Comparison of ENCODE assay signal across 20 cellular contexts in the genomic region with DNA sequence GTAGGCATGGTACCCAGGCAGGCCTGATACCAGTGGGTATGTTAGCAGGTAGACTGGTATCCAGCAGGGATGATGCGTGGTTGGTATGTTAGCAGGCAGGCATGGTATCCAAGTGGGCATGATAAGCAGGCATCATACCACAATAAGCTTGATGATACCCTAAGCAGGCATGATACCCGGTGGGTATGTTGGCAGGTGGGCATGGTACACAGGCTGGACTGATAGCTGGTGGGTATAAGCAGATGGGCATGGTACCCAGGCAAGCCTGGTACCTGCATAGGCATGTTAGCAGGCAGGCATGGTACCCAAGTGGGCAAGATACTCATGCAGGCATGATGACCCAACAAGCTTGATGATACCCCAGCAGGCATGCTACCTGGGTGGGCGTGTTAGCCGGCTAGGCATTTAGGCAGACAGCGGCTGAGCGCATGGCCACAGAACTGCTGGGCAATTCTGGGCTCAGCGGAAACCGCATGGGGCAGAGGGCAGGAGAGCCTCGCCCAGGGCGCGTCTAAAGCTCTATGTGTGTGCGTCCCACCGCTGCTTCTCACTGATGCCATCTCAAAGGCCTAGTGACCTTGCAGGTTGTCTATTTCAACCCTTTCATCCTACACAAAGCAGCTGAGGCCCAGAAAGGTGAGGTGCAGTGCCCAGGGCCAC. TPM values are rescaled to one million over a fixed set of nuclear protein-coding genes. Genes with fewer than 3 reads are reported as not detected.
DNase-seq lines count a peak whose midpoint lies in the region; ATAC-seq and TF ChIP-seq lines count a peak whose summit lies in the region.
"Had no signal": no experiment of that assay in that cellular context is flagged by ENCODE, and none has a peak within 500 bp of the region (broad histone marks: within the 10 kb centered on the region; RNA-seq: fewer than 3 reads in every experiment).

No MANE protein-coding gene starts in this region.

- H3K4me1 Mint-ChIP-seq in activated naive CD8-positive, alpha-beta T cell (ENCODE audit: low read depth): peaks cover 25% of the 10 kb centered on the region
- peaks cover 23% of the 10 kb centered on the region for H3K4me1 Mint-ChIP-seq in activated naive CD8-positive, alpha-beta T cell treated with anti-CD3 and anti-CD28 coated beads for 36 hours

- H4K20me1 ChIP-seq in PC-3 (ENCODE audit: low read length): peaks cover 5% of the 10 kb centered on the region; the same call in 1 of the 2 replicates

- no peak for TF ChIP-seq POLR2A in GM18505 (IDR thresholded peaks at IDR 0.05; ENCODE audit: borderline replicate concordance, extremely low read depth, insufficient read depth, insufficient read length)

- no peak overlapping the region for H3K18ac ChIP-seq in neuronal stem cell (ENCODE audit: low read length)

- H4K8ac ChIP-seq in neuronal stem cell (ENCODE audit: low read depth, low read length): no peak overlapping the region

- no peak overlapping the region for H3K4ac ChIP-seq in neuronal stem cell (ENCODE audit: low read length)

- H3K4me3 ChIP-seq in PC-3 (ENCODE audit: low read length): no peak overlapping the region
- no peak overlapping the region for H3K4me3 ChIP-seq in effector memory CD4-positive, alpha-beta T cell (ENCODE audit: insufficient read depth, low read depth, low read length, poor library complexity, severe bottlenecking)
- peak overlapping the region in 1 of 2 donors; percentile 42 for H3K4me3 ChIP-seq in neuronal stem cell (ENCODE audit: low read length in 2 of 2)
- H3K4me3 ChIP-seq: breast epithelium had no signal

- H3K36me3 ChIP-seq in PC-3 (ENCODE audit: low read depth, low read length): peaks cover 13% of the 10 kb centered on the region
- H3K36me3 ChIP-seq in effector memory CD4-positive, alpha-beta T cell (ENCODE audit: control insufficient read depth, insufficient read depth, low read length): peaks cover 38% of the 10 kb centered on the region
- H3K36me3 ChIP-seq in neuronal stem cell (replicated peaks in 1 of 2; ENCODE audit: control insufficient read depth in 2 of 2, insufficient read depth in 2 of 2, low read length in 2 of 2): peaks cover 7 to 25% of the 10 kb centered on the region in 2 donors
- H3K36me3 ChIP-seq: breast epithelium had no signal

- H2BK12ac ChIP-seq in neuronal stem cell (ENCODE audit: low read length): no peak overlapping the region

- no peak overlapping the region for H3K14ac ChIP-seq in neuronal stem cell (ENCODE audit: low read length)

- H3K27ac ChIP-seq in PC-3 (ENCODE audit: low read length) (no peak overlapping the region), neuronal stem cell (replicated peaks; ENCODE audit: low read length) (no peak overlapping the region)
- H3K27ac ChIP-seq in effector memory CD4-positive, alpha-beta T cell (ENCODE audit: insufficient read depth, low read length, poor library complexity, severe bottlenecking): peak overlapping the region; percentile 95
- H3K27ac ChIP-seq: breast epithelium had no signal

- H3K9ac ChIP-seq in PC-3 (ENCODE audit: low read length): no peak overlapping the region
- no peak overlapping the region for H3K9ac ChIP-seq in neuronal stem cell (ENCODE audit: low read depth, low read length, poor library complexity)

- no peak for DNase-seq in activated naive CD8-positive, alpha-beta T cell treated with anti-CD3 and anti-CD28 coated beads for 36 hours
- DNase-seq in PC-3 (no peak), neuronal stem cell (ENCODE audit: low spot score) (no peak), mucosa of gallbladder (ENCODE audit: low spot score) (no peak)
- no peak for DNase-seq in effector memory CD4-positive, alpha-beta T cell
- DNase-seq: activated CD4-positive, alpha-beta T cell treated with anti-CD3 and anti-CD28 coated beads, Interleukin-2, amount 50 U/mL, for 48 hours; DND-41; erythroblast; foreskin melanocyte; Kasumi-1; NCI-H1092 treated with DMSO at 0.1 percent for 48 hours; NCI-H2081 treated with DMSO at 0.1 percent for 48 hours; NCI-H524 treated with DMSO at 0.1 percent for 48 hours; stimulated activated CD4-positive, alpha-beta T cell treated with anti-CD3 and anti-CD28 coated beads, Interleukin-15, amount 100 ng/mL, for 24 hours; T-helper 1 cell had no signal

- H3K27me3 ChIP-seq in PC-3 (ENCODE audit: low read length): no peaks in the 10 kb centered on the region
- H3K27me3 ChIP-seq in effector memory CD4-positive, alpha-beta T cell (replicated peaks; ENCODE audit: control insufficient read depth, insufficient read depth, low read length, poor library complexity, severe bottlenecking): no peaks in the 10 kb centered on the region
- H3K27me3 ChIP-seq in neuronal stem cell (ENCODE audit: control insufficient read depth in 3 of 3, insufficient read depth in 3 of 3, low read depth in 1 of 3, low read length in 3 of 3): no peaks in the 10 kb centered on the region
- H3K27me3 ChIP-seq: breast epithelium had no signal

- WGBS in neuronal stem cell (ENCODE audit: extremely low coverage in 2 of 2, insufficient read length in 2 of 2, insufficient replicate concordance in 1 of 2), 2 donors: no CpG with 5 or more reads among the region's 13 CpGs

- ATAC-seq in PC-3: no peak
- ATAC-seq in GM18505 (IDR thresholded peaks at IDR 0.05; ENCODE audit: unreplicated experiment): no peak
- no peak for ATAC-seq in GM19452 (IDR thresholded peaks at IDR 0.05; ENCODE audit: unreplicated experiment)

- H3K23ac ChIP-seq in neuronal stem cell (ENCODE audit: low read depth, low read length, poor library complexity): peak overlapping the region; percentile 58

- H3K9me3 Mint-ChIP-seq in activated naive CD8-positive, alpha-beta T cell (ENCODE audit: low read depth): no peaks in the 10 kb centered on the region
- no peaks in the 10 kb centered on the region for H3K9me3 Mint-ChIP-seq in activated naive CD8-positive, alpha-beta T cell treated with anti-CD3 and anti-CD28 coated beads for 36 hours

- H3K4me1 ChIP-seq in PC-3 (ENCODE audit: insufficient read depth, low read length) (peaks cover 20% of the 10 kb centered on the region), neuronal stem cell (ENCODE audit: control insufficient read depth in 2 of 2, insufficient read depth in 1 of 2, low read depth in 1 of 2, low read length in 2 of 2) (peaks cover 7 to 14% of the 10 kb centered on the region in 2 donors)
- H3K4me1 ChIP-seq in effector memory CD4-positive, alpha-beta T cell (ENCODE audit: control insufficient read depth, insufficient read depth, low read length, poor library complexity, severe bottlenecking): peaks cover 27% of the 10 kb centered on the region

- peak overlapping the region; percentile 21 for H3K4me3 Mint-ChIP-seq in activated naive CD8-positive, alpha-beta T cell
- no peak overlapping the region for H3K4me3 Mint-ChIP-seq in activated naive CD8-positive, alpha-beta T cell treated with anti-CD3 and anti-CD28 coated beads for 36 hours

- H2AK5ac ChIP-seq in neuronal stem cell (ENCODE audit: low read depth, low read length): no peak overlapping the region

- no peak overlapping the region for H4K91ac ChIP-seq in neuronal stem cell (ENCODE audit: low read depth, low read length, poor library complexity)

- intact Hi-C loops in PC-3 (cut with micrococcal nuclease): loop anchor here (2.0 kb wide), 1 partner anchor 37 kb away; no protein-coding TSS in a partner anchor

- H3K79me2 ChIP-seq in PC-3 (ENCODE audit: low read length): peaks cover 30% of the 10 kb centered on the region

- no peaks in the 10 kb centered on the region for H3F3A ChIP-seq in PC-3 (ENCODE audit: low read length, unreplicated experiment)

- H3K9me3 ChIP-seq in PC-3 (ENCODE audit: low read length) (no peaks in the 10 kb centered on the region), neuronal stem cell (replicated peaks in 1 of 2; ENCODE audit: control insufficient read depth in 2 of 2, insufficient read depth in 1 of 2, low read depth in 1 of 2, low read length in 2 of 2) (no peaks in the 10 kb centered on the region)
- H3K9me3 ChIP-seq in effector memory CD4-positive, alpha-beta T cell (ENCODE audit: control insufficient read depth, low read length): no peaks in the 10 kb centered on the region
- H3K9me3 ChIP-seq: breast epithelium had no signal

- H3K36me3 Mint-ChIP-seq in activated naive CD8-positive, alpha-beta T cell: peaks cover 4% of the 10 kb centered on the region
- peaks cover 2% of the 10 kb centered on the region for H3K36me3 Mint-ChIP-seq in activated naive CD8-positive, alpha-beta T cell treated with anti-CD3 and anti-CD28 coated beads for 36 hours

- no peak overlapping the region for H2BK120ac ChIP-seq in neuronal stem cell (ENCODE audit: low read depth, low read length)

- peaks cover 7% of the 10 kb centered on the region for H3K79me1 ChIP-seq in neuronal stem cell (ENCODE audit: low read depth, low read length)

- H2AFZ ChIP-seq in PC-3 (ENCODE audit: low read length) (no peak overlapping the region), neuronal stem cell (ENCODE audit: low read length) (no peak overlapping the region)

- H2BK5ac ChIP-seq in neuronal stem cell (ENCODE audit: low read length): no peak overlapping the region

- no peaks in the 10 kb centered on the region for H3K27me3 Mint-ChIP-seq in activated naive CD8-positive, alpha-beta T cell
- H3K27me3 Mint-ChIP-seq in activated naive CD8-positive, alpha-beta T cell treated with anti-CD3 and anti-CD28 coated beads for 36 hours: no peaks in the 10 kb centered on the region

- H3K27ac Mint-ChIP-seq in activated naive CD8-positive, alpha-beta T cell: no peak overlapping the region
- H3K27ac Mint-ChIP-seq in activated naive CD8-positive, alpha-beta T cell treated with anti-CD3 and anti-CD28 coated beads for 36 hours: no peak overlapping the region

- H2BK15ac ChIP-seq in neuronal stem cell (ENCODE audit: low read length): no peak overlapping the region

- CTCF ChIA-PET in PC-3 (lab: Charles Lee): no interaction called here

- H3K4me2 ChIP-seq in PC-3 (ENCODE audit: low read length) (0 out of 2 replicates have a peak overlapping the region, but pooled peaks have one; percentile 95), neuronal stem cell (ENCODE audit: insufficient read depth, low read length, poor library complexity, severe bottlenecking) (no peak overlapping the region)

- no peaks in the 10 kb centered on the region for H3K9me2 ChIP-seq in PC-3 (replicated peaks; ENCODE audit: low read length)

- POLR2A ChIA-PET in PC-3 (lab: Charles Lee; ENCODE audit: unreplicated experiment): interaction anchor here (0.5 kb wide), 1 partner anchor 8 kb away, joined by 34 read pairs; no protein-coding TSS in a partner anchor

- no peak for TF ChIP-seq CTCF in PC-3 (conservative IDR thresholded peaks at IDR 0.05; ENCODE audit: low read depth, low read length)

- no TSS peak for BruUV-seq in PC-3 (replicated peaks; lab: Mats Ljungman, UMichigan)

RNA-seq across cellular contexts. Expression of a gene that starts 2.3 kb away (rescaled TPM):
- total RNA-seq in activated naive CD8-positive, alpha-beta T cell treated with anti-CD3 and anti-CD28 coated beads for 36 hours: 1 to 10 TPM; 7.0 to 8.2 TPM
- total RNA-seq in PC-3 (2014; rRNA removed) (15.3 and 16.6 TPM in 2 replicates), mucosa of gallbladder (64.8 TPM)
- polyA plus RNA-seq in neuronal stem cell (2013, experiment 1 of 2): 8.1 TPM
- 7.7 TPM for polyA plus RNA-seq in neuronal stem cell (2013, experiment 2 of 2)

RNA-seq across cellular contexts. Expression of a gene that starts 2.4 kb away (rescaled TPM):
- total RNA-seq in activated naive CD8-positive, alpha-beta T cell treated with anti-CD3 and anti-CD28 coated beads for 36 hours: 1 to 10 TPM; 1.7 to 2.3 TPM
- total RNA-seq in PC-3 (2014; rRNA removed): 15.0 and 18.4 TPM in 2 replicates
- 14.4 TPM for polyA plus RNA-seq in neuronal stem cell (2013, experiment 1 of 2)
- 14.7 TPM for polyA plus RNA-seq in neuronal stem cell (2013, experiment 2 of 2)
- total RNA-seq in mucosa of gallbladder: 16.3 TPM

RNA-seq across cellular contexts. Expression of a gene that starts 42.8 kb away (rescaled TPM):
- 100 to 1,000 TPM; 109 TPM for total RNA-seq in activated naive CD8-positive, alpha-beta T cell treated with anti-CD3 and anti-CD28 coated beads for 36 hours
- 71.4 and 84.1 TPM in 2 replicates for total RNA-seq in PC-3 (2014; rRNA removed)
- 17.4 TPM for polyA plus RNA-seq in neuronal stem cell (2013, experiment 1 of 2)
- 18.4 TPM for polyA plus RNA-seq in neuronal stem cell (2013, experiment 2 of 2)
- total RNA-seq in mucosa of gallbladder: 147 TPM

RNA-seq across cellular contexts. Expression of a gene that starts 48.0 kb away (rescaled TPM):
- total RNA-seq in activated naive CD8-positive, alpha-beta T cell treated with anti-CD3 and anti-CD28 coated beads for 36 hours: not detected
- 2.3 and 4.4 TPM in 2 replicates for total RNA-seq in PC-3 (2014; rRNA removed)
- 0.20 TPM for polyA plus RNA-seq in neuronal stem cell (2013, experiment 1 of 2)
- polyA plus RNA-seq in neuronal stem cell (2013, experiment 2 of 2): 0.22 TPM
- 0.29 TPM for total RNA-seq in mucosa of gallbladder
- total RNA-seq: HT1080 had no signal
